23 cellular contexts compared by ENCODE assay signal in the genomic region with DNA sequence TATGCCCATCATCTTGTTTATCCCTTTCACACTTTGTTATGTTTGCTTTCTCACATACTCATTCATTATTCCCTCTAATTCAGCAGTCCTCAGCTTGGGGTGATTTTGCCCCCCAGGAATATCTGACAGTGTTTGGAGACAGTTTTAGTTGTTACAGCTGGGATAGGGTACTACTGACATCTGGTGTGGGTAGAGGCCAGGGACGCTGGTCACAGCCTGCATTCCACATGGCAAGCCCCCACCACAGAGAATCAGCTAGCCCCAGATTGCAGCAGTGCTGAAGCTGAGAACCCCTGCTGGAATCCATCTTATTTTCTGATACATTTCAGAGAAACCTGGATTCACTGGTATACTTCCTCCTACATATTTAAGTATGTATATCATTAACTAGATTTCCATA.
A peak's percentile ranks its signal among the peaks of the same experiment; 100 is the strongest.
DNase-seq lines count a peak whose midpoint lies in the region; ATAC-seq, FAIRE-seq and TF ChIP-seq lines count a peak whose summit lies in the region.
"Had no signal": no experiment of that assay in that cellular context is flagged by ENCODE, and none has a peak within 500 bp of the region (broad histone marks: within the 10 kb centered on the region; RNA-seq: fewer than 3 reads in every experiment).

No MANE protein-coding gene starts in this region.

- H3K56ac ChIP-seq in H1 (replicated peaks; ENCODE audit: insufficient read length, low read depth, low read length) = no peak overlapping the region

- H3K9ac ChIP-seq in SK-N-SH (no peak overlapping the region), HCT116 (ENCODE audit: low read length) (no peak overlapping the region), H1 (replicated peaks in 1 of 4; ENCODE audit: extremely low read depth in 1 of 4, low read depth in 3 of 4, low read length in 3 of 4) (no peak overlapping the region), colonic mucosa (ENCODE audit: low read depth in 2 of 2, low read length in 2 of 2) (no peak overlapping the region)
- H3K9ac ChIP-seq: BLaER1 treated with 17β-estradiol and CSF1 and Interleukin-3, amounts not matched to agents 10 nM and 100 nM had no signal

- peaks cover 0 to 16% of the 10 kb centered on the region in 2 experiments for H3K36me3 ChIP-seq in SK-N-SH (replicated peaks in 1 of 2; ENCODE audit: control insufficient read depth in 1 of 2, insufficient read depth in 2 of 2, low read length in 1 of 2)
- peaks cover 2% of the 10 kb centered on the region; the same call in 1 of the 2 replicates for H3K36me3 ChIP-seq in BE2C
- no peaks in the 10 kb centered on the region for H3K36me3 ChIP-seq in HCT116 (ENCODE audit: control insufficient read depth in 1 of 2, insufficient read depth in 2 of 2, low read length in 2 of 2)
- H3K36me3 ChIP-seq in H1 (ENCODE audit: control insufficient read depth in 2 of 4, insufficient read depth in 4 of 4, low read length in 3 of 4) = no peaks in the 10 kb centered on the region
- no peaks in the 10 kb centered on the region for H3K36me3 ChIP-seq in colonic mucosa
- H3K36me3 ChIP-seq: BLaER1 treated with 17β-estradiol and CSF1 and Interleukin-3, amounts not matched to agents 10 nM and 100 nM had no signal

- TF ChIP-seq EP300 in SK-N-SH (IDR thresholded peaks at IDR 0.05; ENCODE audit: borderline replicate concordance in 1 of 2, low read depth in 1 of 2, low read length in 1 of 2) (no peak), H1 (IDR thresholded peaks at IDR 0.05; ENCODE audit: borderline replicate concordance in 1 of 2, low read depth in 2 of 2, low read length in 2 of 2) (no peak)

- intact Hi-C loops in HCT116 (cut with micrococcal nuclease) = no loop called here
- intact Hi-C loops in colonic mucosa (cut with DNase I) = no loop called here

- CTCF ChIA-PET in SK-N-SH (lab: Yijun Ruan, JAX) = interaction anchor here (0.8 to 1.7 kb wide), 2 partner anchors 21 to 67 kb away, joined by 3 to 10 read pairs; no protein-coding TSS in a partner anchor
- CTCF ChIA-PET in HCT116 (lab: Charles Lee) = no interaction called here
- CTCF ChIA-PET in H1 (lab: Charles Lee; ENCODE audit: partially characterized antibody) = interaction anchor here (1.0 kb wide), 2 partner anchors 64 to 70 kb away, joined by 3 to 5 read pairs; no protein-coding TSS in a partner anchor
- CTCF ChIA-PET in GM10248 (lab: Yijun Ruan, JAX) = no interaction called here

- FAIRE-seq in H1 (lab: Jason Lieb, UNC) = no peak
- FAIRE-seq: A204.1, D721Med, G401.6, GM12878, GM12892, GM18507 had no signal

- H3K14ac ChIP-seq in H1 (ENCODE audit: insufficient read length) = no peak overlapping the region

- H2AFZ ChIP-seq in SK-N-SH (ENCODE audit: low read depth) = no peak overlapping the region
- no peak overlapping the region for H2AFZ ChIP-seq in HCT116 (ENCODE audit: low read depth, low read length, poor library complexity, severe bottlenecking)
- H2AFZ ChIP-seq in H1 (ENCODE audit: low read length) = no peak overlapping the region

- no TSS peak for BruUV-seq in HCT116 (replicated peaks; lab: Mats Ljungman, UMichigan)

- no peak overlapping the region for H2AK5ac ChIP-seq in H1 (ENCODE audit: low read depth, low read length)

- H4K20me1 ChIP-seq in SK-N-SH (ENCODE audit: insufficient read depth) (peaks cover 10% of the 10 kb centered on the region; the same call in 1 of the 2 replicates), HCT116 (ENCODE audit: insufficient read depth) (no peaks in the 10 kb centered on the region), H1 (replicated peaks in 1 of 2; ENCODE audit: control insufficient read depth in 1 of 2, insufficient read depth in 2 of 2, low read length in 2 of 2) (no peaks in the 10 kb centered on the region)
- H4K20me1 ChIP-seq: BLaER1 treated with 17β-estradiol and CSF1 and Interleukin-3, amounts not matched to agents 10 nM and 100 nM had no signal

- H3K79me2 ChIP-seq in SK-N-SH (ENCODE audit: insufficient read depth) (peaks cover 3% of the 10 kb centered on the region; the same call in 1 of the 2 replicates), HCT116 (ENCODE audit: insufficient read depth, low read length) (no peaks in the 10 kb centered on the region), H1 (ENCODE audit: control insufficient read depth in 1 of 2, insufficient read depth in 2 of 2, low read length in 2 of 2) (no peaks in the 10 kb centered on the region)

- RAD21 ChIA-PET in HCT116 (lab: Charles Lee; ENCODE audit: low non-redundant PET in 1 of 2, low total read pairs in 2 of 2, uncharacterized antibody in 2 of 2, unreplicated experiment in 2 of 2) = no interaction called here

- DNase-seq in SK-N-SH = peak; percentile 53
- no peak for DNase-seq in BE2C
- DNase-seq in HCT116 (ENCODE audit: low read depth, low spot score) = no peak
- no peak for DNase-seq in H1 (ENCODE audit: low read depth in 1 of 2, low spot score in 2 of 2)
- no peak for DNase-seq in GM10248 (ENCODE audit: extremely low spot score)
- no peak for DNase-seq in colonic mucosa
- DNase-seq: 8988T; ACHN; Caco-2; Calu3; CD4-positive, alpha-beta T cell; CD8-positive, alpha-beta T cell; DMS79 treated with DMSO at 0.1 percent for 48 hours; GF-D8 had no signal

- no peak overlapping the region for H3K4ac ChIP-seq in H1 (replicated peaks; ENCODE audit: insufficient read length, low read depth, low read length)

- H3K27me3 ChIP-seq in SK-N-SH (ENCODE audit: insufficient read depth) (no peaks in the 10 kb centered on the region), BE2C (no peaks in the 10 kb centered on the region), HCT116 (ENCODE audit: insufficient read depth, low read length) (no peaks in the 10 kb centered on the region), H1 (replicated peaks in 1 of 4; ENCODE audit: control insufficient read depth in 3 of 4, extremely low read depth in 1 of 4, insufficient read depth in 3 of 4, low read length in 3 of 4) (no peaks in the 10 kb centered on the region), colonic mucosa (no peaks in the 10 kb centered on the region)

- no peak overlapping the region for H2BK12ac ChIP-seq in H1 (ENCODE audit: low read depth, low read length)

- no peak overlapping the region for H3K23ac ChIP-seq in H1 (ENCODE audit: insufficient read length)

- no peak overlapping the region for H2BK20ac ChIP-seq in H1 (ENCODE audit: low read length)

- H3K9me3 ChIP-seq in SK-N-SH (no peaks in the 10 kb centered on the region), BE2C (no peaks in the 10 kb centered on the region), HCT116 (ENCODE audit: control insufficient read depth in 1 of 2, insufficient read depth in 1 of 2, low read depth in 1 of 2, low read length in 2 of 2) (no peaks in the 10 kb centered on the region), H1 (ENCODE audit: insufficient read depth in 2 of 2, low read depth in 1 of 2, low read length in 1 of 2) (no peaks in the 10 kb centered on the region), colonic mucosa (no peaks in the 10 kb centered on the region)
- H3K9me3 ChIP-seq: BLaER1 treated with 17β-estradiol and CSF1 and Interleukin-3, amounts not matched to agents 10 nM and 100 nM; Caco-2 had no signal

- WGBS in SK-N-SH (ENCODE audit: low lambda C conversion rate) = 63% methylated on average over 1 of the region's 1 CpG
- WGBS in H1 (ENCODE audit: extremely low coverage in 1 of 2, insufficient coverage in 1 of 2, insufficient read length in 1 of 2, insufficient replicate concordance in 2 of 2, low coverage in 1 of 2, low lambda C conversion rate in 2 of 2, missing lambda C conversion rate in 1 of 2), 2 experiments = 77% methylated on average over 1 of the region's 1 CpG; no CpG with 5 or more reads in 1 of the 2 experiments

- H3F3A ChIP-seq in SK-N-SH (replicated peaks; ENCODE audit: insufficient read depth) = no peaks in the 10 kb centered on the region

- TF ChIP-seq CTCF in SK-N-SH (IDR thresholded peaks at IDR 0.05) (no peak), BE2C (IDR thresholded peaks at IDR 0.05; ENCODE audit: low read depth, low read length) (peak; percentile 5; the same call in 1 of the 2 replicates), HCT116 (IDR thresholded peaks at IDR 0.05 in 2 of 3, conservative IDR thresholded peaks at IDR 0.05 in 1 of 3; ENCODE audit: borderline replicate concordance in 1 of 3, insufficient read depth in 1 of 3, low read depth in 2 of 3, low read length in 2 of 3) (no peak), H1 (IDR thresholded peaks at IDR 0.05; ENCODE audit: control extremely low read depth in 1 of 3, insufficient read depth in 1 of 3, low read depth in 1 of 3, low read length in 3 of 3) (peak in 1 of 3 experiments; percentile 4; a peak in 1 of 4 replicates), GM10248 (IDR thresholded peaks at IDR 0.05; ENCODE audit: control extremely low read depth, extremely low read depth, low read depth, missing control alignments) (no peak), colonic mucosa (IDR thresholded peaks at IDR 0.05) (no peak)

- no peak overlapping the region for H4K8ac ChIP-seq in H1 (ENCODE audit: extremely low read depth, insufficient read depth, low read length)

- ATAC-seq in SK-N-SH treated with all-trans-retinoic acid at 6 μM for 48 hours (no peak), HCT116 (no peak)
- ATAC-seq: CD8-positive, alpha-beta T cell; GM12878 had no signal

- H3K4me2 ChIP-seq in SK-N-SH = no peak overlapping the region
- H3K4me2 ChIP-seq in HCT116 (ENCODE audit: low read length) = no peak overlapping the region
- H3K4me2 ChIP-seq in H1 (ENCODE audit: insufficient read depth in 1 of 2, low read depth in 2 of 2, low read length in 2 of 2) = no peak overlapping the region
- H3K4me2 ChIP-seq: BLaER1 treated with 17β-estradiol and CSF1 and Interleukin-3, amounts not matched to agents 10 nM and 100 nM had no signal

- H3K9me2 ChIP-seq in SK-N-SH (no peaks in the 10 kb centered on the region), HCT116 (ENCODE audit: insufficient read depth) (no peaks in the 10 kb centered on the region)

- H2BK5ac ChIP-seq in H1 (ENCODE audit: low read depth, low read length) = no peak overlapping the region

- H2BK120ac ChIP-seq in H1 (replicated peaks; ENCODE audit: low read depth, low read length) = no peak overlapping the region

- no peak for TF ChIP-seq POLR2A in HCT116 (IDR thresholded peaks at IDR 0.05; ENCODE audit: borderline replicate concordance, extremely low read depth, insufficient read depth, insufficient read length)
- TF ChIP-seq POLR2A in H1 (IDR thresholded peaks at IDR 0.05; ENCODE audit: control extremely low read depth in 1 of 2, low read depth in 2 of 2, low read length in 2 of 2) = no peak

- H3K4me1 ChIP-seq in SK-N-SH (ENCODE audit: control insufficient read depth in 1 of 2, insufficient read depth in 2 of 2, low read depth in 1 of 2, low read length in 1 of 2) (peaks cover 0 to 29% of the 10 kb centered on the region in 2 experiments; a peak in 2 of 4 replicates), BE2C (no peaks in the 10 kb centered on the region), HCT116 (ENCODE audit: control insufficient read depth in 1 of 2, insufficient read depth in 2 of 2, low read length in 2 of 2) (no peaks in the 10 kb centered on the region), H1 (replicated peaks in 1 of 4; ENCODE audit: control insufficient read depth in 3 of 4, insufficient read depth in 4 of 4, low read length in 3 of 4) (peaks cover 0 to 11% (median 8%) of the 10 kb centered on the region in 4 experiments; a peak in 6 of 7 replicates), colonic mucosa (no peaks in the 10 kb centered on the region)
- H3K4me1 ChIP-seq: BLaER1 treated with 17β-estradiol and CSF1 and Interleukin-3, amounts not matched to agents 10 nM and 100 nM; Caco-2 had no signal

- H3K27ac ChIP-seq in SK-N-SH (ENCODE audit: low read depth in 2 of 2, low read length in 1 of 2) = no peak overlapping the region
- no peak overlapping the region for H3K27ac ChIP-seq in HCT116 (ENCODE audit: low read depth, low read length)
- H3K27ac ChIP-seq in H1 (ENCODE audit: low read depth, low read length) = no peak overlapping the region
- no peak overlapping the region for H3K27ac ChIP-seq in colonic mucosa
- H3K27ac ChIP-seq: BLaER1 treated with 17β-estradiol and CSF1 and Interleukin-3, amounts not matched to agents 10 nM and 100 nM; C4-2B had no signal

- no peak overlapping the region for H3K18ac ChIP-seq in H1 (ENCODE audit: extremely low read depth, low read length)

- H3K23me2 ChIP-seq in H1 (ENCODE audit: low read depth, low read length) = no peaks in the 10 kb centered on the region

- no peaks in the 10 kb centered on the region for H3K79me1 ChIP-seq in H1 (ENCODE audit: low read depth, low read length)

- no peak overlapping the region for H2BK15ac ChIP-seq in H1 (ENCODE audit: low read length)

- H4K91ac ChIP-seq in H1 (replicated peaks; ENCODE audit: insufficient read length, low read length) = no peak overlapping the region

- TF ChIP-seq RAD21 in SK-N-SH (IDR thresholded peaks at IDR 0.05; ENCODE audit: low read length) = peak; percentile 62
- 0 out of 2 replicates have a peak, but pooled peaks have one; percentile 6 for TF ChIP-seq RAD21 in HCT116 (IDR thresholded peaks at IDR 0.05; ENCODE audit: low read depth)
- TF ChIP-seq RAD21 in H1 (IDR thresholded peaks at IDR 0.05 in 1 of 2, conservative IDR thresholded peaks at IDR 0.05 in 1 of 2; ENCODE audit: low read depth in 2 of 2, low read length in 2 of 2) = peak; percentile 7 to 34; a peak in 1 of 4 replicates

- H3K4me3 ChIP-seq in SK-N-SH (ENCODE audit: low read depth in 2 of 2, low read length in 1 of 2) = no peak overlapping the region
- H3K4me3 ChIP-seq in BE2C (ENCODE audit: low read depth, low read length) = no peak overlapping the region
- H3K4me3 ChIP-seq in HCT116 (replicated peaks in 1 of 2; ENCODE audit: low read depth in 1 of 2, low read length in 2 of 2) = no peak overlapping the region
- H3K4me3 ChIP-seq in H1 (ENCODE audit: extremely low read depth in 1 of 4, insufficient read depth in 2 of 4, low read depth in 3 of 4, low read length in 4 of 4) = no peak overlapping the region
- H3K4me3 ChIP-seq in colonic mucosa = no peak overlapping the region
- H3K4me3 ChIP-seq: BLaER1 treated with 17β-estradiol and CSF1 and Interleukin-3, amounts not matched to agents 10 nM and 100 nM; GM12878 had no signal

- POLR2A ChIA-PET in SK-N-SH (lab: Yijun Ruan, JAX) = no interaction called here
- POLR2A ChIA-PET in HCT116 (lab: Charles Lee) = no interaction called here
- POLR2A ChIA-PET in H1 (lab: Charles Lee; ENCODE audit: partially characterized antibody) = no interaction called here
- POLR2A ChIA-PET in GM10248 (lab: Yijun Ruan, JAX) = no interaction called here

- no peak overlapping the region for H4K5ac ChIP-seq in H1 (ENCODE audit: insufficient read length, low read depth, low read length)

Comparison
In these comparisons a context has a peak if more than half of its experiments do, and no peak if none do; other contexts are left out.
1. CTCF ChIA-PET loops: an anchor here in SK-N-SH (0.8 to 1.7 kb wide) and H1 (1.0 kb wide); none called in HCT116 and GM10248.